11 cellular contexts compared by ENCODE assay signal in the genomic region with DNA sequence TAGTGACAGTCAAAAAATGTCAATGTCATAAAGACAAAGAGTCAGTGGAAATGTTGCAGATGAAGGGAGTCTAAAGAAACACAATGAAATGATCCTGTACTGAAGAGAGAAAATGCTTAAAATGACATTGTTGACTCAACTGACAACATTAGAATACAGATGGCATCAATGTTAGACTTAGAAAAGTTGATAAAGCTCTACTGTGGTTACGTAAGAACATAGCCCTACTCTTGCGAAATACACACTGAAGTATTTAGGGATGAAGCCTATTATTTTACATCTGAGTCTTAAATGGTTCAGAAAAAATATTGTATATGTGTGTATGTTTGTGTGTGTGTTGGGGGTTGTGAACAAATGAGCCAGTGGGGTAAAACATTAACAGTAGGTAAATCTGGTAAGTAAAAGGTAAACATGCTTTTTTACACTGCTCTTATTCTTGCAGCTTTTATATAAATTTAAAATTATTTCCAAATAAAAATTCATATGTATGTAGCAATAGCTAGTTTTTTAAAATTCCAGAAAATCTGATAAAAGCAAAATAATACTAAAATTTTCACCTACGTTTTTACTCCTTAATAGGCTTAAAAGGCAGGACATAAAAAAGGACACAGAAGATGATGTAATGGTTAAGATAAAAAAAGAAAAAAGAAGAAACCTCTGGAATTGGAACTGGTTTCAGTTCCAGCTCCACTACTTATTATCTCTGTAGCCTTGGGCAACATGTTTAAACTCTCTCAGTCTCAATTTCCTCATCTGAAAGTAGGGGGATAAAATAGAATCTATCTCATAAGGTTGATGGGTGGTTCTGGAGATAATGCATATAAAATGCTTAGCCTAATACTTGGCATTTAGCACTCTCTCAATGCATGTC. TPM values are rescaled to one million over a fixed set of nuclear protein-coding genes. Genes with fewer than 3 reads are reported as not detected.
DNase-seq lines count a peak whose midpoint lies in the region; ATAC-seq and TF ChIP-seq lines count a peak whose summit lies in the region.
"Had no signal": no experiment of that assay in that cellular context is flagged by ENCODE, and none has a peak within 500 bp of the region (broad histone marks: within the 10 kb centered on the region; RNA-seq: fewer than 3 reads in every experiment).

No MANE protein-coding gene starts in this region.

- H3K9me3 Mint-ChIP-seq in activated naive CD8-positive, alpha-beta T cell treated with anti-CD3 and anti-CD28 coated beads for 36 hours, result no peaks in the 10 kb centered on the region
- H3K9me3 Mint-ChIP-seq: natural killer cell treated with Interleukin-12 subunit alpha and Interleukin-12 subunit beta and Interleukin-15 and Interleukin-18, amount 100 ng/mL, for 72 hours had no signal

- H3K4me3 ChIP-seq in HCT116 (replicated peaks in 1 of 2; ENCODE audit: low read depth in 1 of 2, low read length in 2 of 2) (no peak overlapping the region), fibroblast of mammary gland (ENCODE audit: control insufficient read depth, low read depth, low read length) (no peak overlapping the region)
- H3K4me3 ChIP-seq: cardiac muscle cell had no signal

- no peaks in the 10 kb centered on the region for H3K27me3 ChIP-seq in HCT116 (ENCODE audit: insufficient read depth, low read length)
- H3K27me3 ChIP-seq: cardiac muscle cell had no signal

- no peaks in the 10 kb centered on the region for H3K36me3 Mint-ChIP-seq in activated naive CD8-positive, alpha-beta T cell treated with anti-CD3 and anti-CD28 coated beads for 36 hours
- H3K36me3 Mint-ChIP-seq: natural killer cell treated with Interleukin-12 subunit alpha and Interleukin-12 subunit beta and Interleukin-15 and Interleukin-18, amount 100 ng/mL, for 72 hours had no signal

- BruUV-seq in HCT116 (replicated peaks; lab: Mats Ljungman, UMichigan), result no TSS peak

- no peak overlapping the region for H2AFZ ChIP-seq in HCT116 (ENCODE audit: low read depth, low read length, poor library complexity, severe bottlenecking)

- no peaks in the 10 kb centered on the region for H3K79me2 ChIP-seq in HCT116 (ENCODE audit: insufficient read depth, low read length)

- H3K36me3 ChIP-seq in HCT116 (ENCODE audit: control insufficient read depth in 1 of 2, insufficient read depth in 2 of 2, low read length in 2 of 2), result no peaks in the 10 kb centered on the region
- H3K36me3 ChIP-seq: cardiac muscle cell had no signal

- TF ChIP-seq CTCF in HCT116 (IDR thresholded peaks at IDR 0.05 in 2 of 3, conservative IDR thresholded peaks at IDR 0.05 in 1 of 3; ENCODE audit: borderline replicate concordance in 1 of 3, insufficient read depth in 1 of 3, low read depth in 2 of 3, low read length in 2 of 3) (no peak), RWPE1 (conservative IDR thresholded peaks at IDR 0.05; ENCODE audit: low read depth) (no peak), fibroblast of mammary gland (conservative IDR thresholded peaks at IDR 0.05; ENCODE audit: control insufficient read depth, insufficient read depth, low read depth, low read length) (no peak)

- intact Hi-C loops in HCT116 (cut with micrococcal nuclease), result no loop called here
- intact Hi-C loops in sciatic nerve (cut with DNase I), result no loop called here

- H3K27ac ChIP-seq in HCT116 (ENCODE audit: low read depth, low read length) (no peak overlapping the region), RWPE1 (no peak overlapping the region)
- H3K27ac ChIP-seq: cardiac muscle cell had no signal

- H3K4me1 ChIP-seq in HCT116 (ENCODE audit: control insufficient read depth in 1 of 2, insufficient read depth in 2 of 2, low read length in 2 of 2), result no peaks in the 10 kb centered on the region

- no peak for DNase-seq in HCT116 (ENCODE audit: low read depth, low spot score)
- DNase-seq in RWPE1 (ENCODE audit: low spot score), result peak; percentile 30
- peak; percentile 67 for DNase-seq in fibroblast of mammary gland (ENCODE audit: low read depth)
- DNase-seq in sciatic nerve (ENCODE audit: low spot score), result no peak
- no peak for DNase-seq in activated naive CD8-positive, alpha-beta T cell treated with anti-CD3 and anti-CD28 coated beads for 36 hours
- DNase-seq in NCI-H2196 treated with DMSO at 0.1 percent for 48 hours (lab: John Stamatoyannopoulos, UW; ENCODE audit: unreplicated experiment), result no peak
- no peak for DNase-seq in DMS79 (lab: John Stamatoyannopoulos, UW)
- DNase-seq in A172 (ENCODE audit: low spot score), result no peak
- DNase-seq: NCI-H2081 treated with DMSO at 0.1 percent for 48 hours had no signal

- no peak overlapping the region for H3K27ac Mint-ChIP-seq in activated naive CD8-positive, alpha-beta T cell treated with anti-CD3 and anti-CD28 coated beads for 36 hours
- H3K27ac Mint-ChIP-seq: natural killer cell treated with Interleukin-12 subunit alpha and Interleukin-12 subunit beta and Interleukin-15 and Interleukin-18, amount 100 ng/mL, for 72 hours had no signal

- TF ChIP-seq RAD21 in HCT116 (IDR thresholded peaks at IDR 0.05; ENCODE audit: low read depth), result no peak

- POLR2A ChIA-PET in HCT116 (lab: Charles Lee), result no interaction called here
- POLR2A ChIA-PET in RWPE1 (lab: Yijun Ruan, JAX; ENCODE audit: low non-redundant PET), result no interaction called here

- RAD21 ChIA-PET in HCT116 (lab: Charles Lee; ENCODE audit: low non-redundant PET in 1 of 2, low total read pairs in 2 of 2, uncharacterized antibody in 2 of 2, unreplicated experiment in 2 of 2), result no interaction called here

- no peak overlapping the region for H3K9ac ChIP-seq in HCT116 (ENCODE audit: low read length)

- ATAC-seq in HCT116, result no peak
- ATAC-seq in sciatic nerve, result peak; percentile 83
- ATAC-seq: natural killer cell treated with Interleukin-12 subunit alpha and Interleukin-12 subunit beta and Interleukin-15 and Interleukin-18, amount 100 ng/mL, for 72 hours had no signal

- no peak overlapping the region for H3K4me3 Mint-ChIP-seq in activated naive CD8-positive, alpha-beta T cell treated with anti-CD3 and anti-CD28 coated beads for 36 hours
- H3K4me3 Mint-ChIP-seq: natural killer cell treated with Interleukin-12 subunit alpha and Interleukin-12 subunit beta and Interleukin-15 and Interleukin-18, amount 100 ng/mL, for 72 hours had no signal

- no peaks in the 10 kb centered on the region for H3K9me3 ChIP-seq in HCT116 (ENCODE audit: control insufficient read depth in 1 of 2, insufficient read depth in 1 of 2, low read depth in 1 of 2, low read length in 2 of 2)

- CTCF ChIA-PET in HCT116 (lab: Charles Lee) (no interaction called here), RWPE1 (lab: Yijun Ruan, JAX) (interaction anchor here (0.7 to 0.8 kb wide), 3 partner anchors 12 to 94 kb away, joined by 3 to 4 read pairs (median 3); no protein-coding TSS in a partner anchor)

- H3K9me2 ChIP-seq in HCT116 (ENCODE audit: insufficient read depth), result no peaks in the 10 kb centered on the region

- no peaks in the 10 kb centered on the region for H3K4me1 Mint-ChIP-seq in activated naive CD8-positive, alpha-beta T cell treated with anti-CD3 and anti-CD28 coated beads for 36 hours

- H3K4me2 ChIP-seq in HCT116 (ENCODE audit: low read length), result no peak overlapping the region

- H4K20me1 ChIP-seq in HCT116 (ENCODE audit: insufficient read depth), result no peaks in the 10 kb centered on the region

- no peak for TF ChIP-seq POLR2A in HCT116 (IDR thresholded peaks at IDR 0.05; ENCODE audit: borderline replicate concordance, extremely low read depth, insufficient read depth, insufficient read length)

- peaks cover 38% of the 10 kb centered on the region for H3K27me3 Mint-ChIP-seq in activated naive CD8-positive, alpha-beta T cell treated with anti-CD3 and anti-CD28 coated beads for 36 hours
- H3K27me3 Mint-ChIP-seq: natural killer cell treated with Interleukin-12 subunit alpha and Interleukin-12 subunit beta and Interleukin-15 and Interleukin-18, amount 100 ng/mL, for 72 hours had no signal

TF ChIP-seq in HCT116, 20 proteins besides CTCF, POLR2A, EP300 and RAD21:
- TF ChIP-seq EGR1 (IDR thresholded peaks at IDR 0.05; ENCODE audit: low read depth), result no peak
- peak; percentile 56; the same call in 1 of the 2 replicates for TF ChIP-seq CEBPB (IDR thresholded peaks at IDR 0.05; ENCODE audit: low read depth)

RNA-seq across cellular contexts. Expression of a gene that starts 44.2 kb away (rescaled TPM):
- total RNA-seq in HCT116 (2021; ENCODE audit: unreplicated experiment) (8.8 TPM), sciatic nerve (33.7 TPM)
- polyA plus RNA-seq in HCT116 (2012), result 3.3 and 5.9 TPM in 2 replicates
- total RNA-seq in activated naive CD8-positive, alpha-beta T cell treated with anti-CD3 and anti-CD28 coated beads for 36 hours, result 1 to 10 TPM; 2.0 TPM
- 5.8 and 6.3 TPM in 2 replicates for total RNA-seq in A172 (2014; rRNA removed; shearing (Covaris generic))

Comparison
In these comparisons a context has a peak if more than half of its experiments do, and no peak if none do; other contexts are left out.
1. DNase-seq: peak in RWPE1 (single experiment) and fibroblast of mammary gland (single experiment); none in HCT116 (single experiment), sciatic nerve (single experiment), activated naive CD8-positive, alpha-beta T cell treated with anti-CD3 and anti-CD28 coated beads for 36 hours (single experiment), NCI-H2196 treated with DMSO at 0.1 percent for 48 hours (single experiment), DMS79 (single experiment) and A172 (single experiment).